9 cellular contexts compared by ENCODE assay signal in the genomic region with DNA sequence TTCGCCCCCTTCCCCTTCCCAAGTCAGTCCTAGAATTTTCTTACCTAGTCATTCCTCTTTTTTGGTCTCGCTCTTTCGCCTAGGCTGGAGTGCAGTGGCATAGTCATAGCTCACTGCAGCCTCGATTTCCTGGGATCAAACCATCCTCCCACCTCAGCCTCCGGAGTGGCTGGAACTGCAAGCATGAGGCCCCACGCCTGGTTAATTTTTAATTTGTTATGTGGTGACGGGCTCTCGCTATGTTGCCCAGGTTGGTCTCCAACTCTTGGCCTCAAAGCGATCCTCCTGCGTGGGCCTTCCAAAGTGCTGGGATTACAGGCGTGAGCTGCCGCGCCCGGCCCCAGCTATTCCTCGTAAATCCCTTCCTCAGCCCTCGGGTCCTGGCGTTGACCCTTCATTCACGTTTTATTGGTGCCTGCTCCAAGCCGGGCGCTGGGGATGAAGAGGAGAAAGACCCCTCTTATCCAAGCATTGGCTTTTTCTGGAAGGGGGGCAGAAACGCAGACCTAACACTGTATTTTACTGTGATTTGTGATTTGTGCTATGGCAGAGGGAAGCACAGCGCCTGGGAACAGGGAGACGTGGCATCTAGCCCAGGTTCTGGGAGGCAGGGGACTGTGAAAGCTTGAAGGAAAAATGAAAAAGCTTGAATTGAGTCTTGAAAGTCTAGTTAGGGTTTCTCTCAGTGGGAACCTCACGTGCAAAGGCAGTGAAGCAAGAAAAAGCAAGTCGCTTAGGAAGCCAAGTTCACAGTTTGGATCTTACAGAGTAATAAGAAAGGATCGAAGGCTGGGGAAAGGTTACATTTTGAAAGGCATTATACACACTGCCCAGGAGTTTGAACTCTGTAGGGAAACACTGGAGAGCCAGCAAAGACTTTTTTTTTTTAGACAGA. TPM values are rescaled to one million over a fixed set of nuclear protein-coding genes. Genes with fewer than 3 reads are reported as not detected.
DNase-seq lines count a peak whose midpoint lies in the region; ATAC-seq, FAIRE-seq and TF ChIP-seq lines count a peak whose summit lies in the region.
"Had no signal": no experiment of that assay in that cellular context is flagged by ENCODE, and none has a peak within 500 bp of the region (broad histone marks: within the 10 kb centered on the region; RNA-seq: fewer than 3 reads in every experiment).

No MANE protein-coding gene starts in this region.

- H3K36me3 ChIP-seq in thymus (ENCODE audit: control insufficient read depth, insufficient read depth): peaks cover 7% of the 10 kb centered on the region

- H3K36me3 Mint-ChIP-seq in activated naive CD4-positive, alpha-beta T cell treated with anti-CD3 and anti-CD28 coated beads, Interleukin-2, amount 50 U/mL, for 72 hours: peaks cover 16 to 18% of the 10 kb centered on the region in 2 donors

- DNase-seq in GM12891 (ENCODE audit: insufficient read length, low spot score) (no peak), kidney glomerular epithelial cell (lab: John Stamatoyannopoulos, UW) (peak; percentile 69), ecto neural progenitor cell (ENCODE audit: low spot score) (no peak), sciatic nerve (ENCODE audit: low spot score) (no peak)
- DNase-seq in activated naive CD4-positive, alpha-beta T cell treated with anti-CD3 and anti-CD28 coated beads, Interleukin-2, amount 50 U/mL, for 72 hours (ENCODE audit: low spot score in 2 of 2): no peak
- no peak for DNase-seq in activated effector memory CD4-positive, alpha-beta T cell treated with anti-CD3 and anti-CD28 coated beads, Interleukin-2, amount 50 U/mL, for 16 hours

- peak; percentile 16 for FAIRE-seq in GM12891 (lab: Jason Lieb, UNC)

- TF ChIP-seq POLR2A in GM12891 (IDR thresholded peaks at IDR 0.05; ENCODE audit: low read depth, low read length): no peak

- peaks cover 7% of the 10 kb centered on the region for H3K4me1 ChIP-seq in thymus (ENCODE audit: control insufficient read depth, insufficient read depth, low read length)

- no peaks in the 10 kb centered on the region for H3K9me3 ChIP-seq in thymus (ENCODE audit: control insufficient read depth)

- ATAC-seq in HG02759 (IDR thresholded peaks at IDR 0.05; ENCODE audit: unreplicated experiment) (peak; percentile 18), sciatic nerve (no peak)
- peak in 1 of 2 donors; percentile 11 for ATAC-seq in activated naive CD4-positive, alpha-beta T cell treated with anti-CD3 and anti-CD28 coated beads, Interleukin-2, amount 50 U/mL, for 72 hours

- intact Hi-C loops in sciatic nerve (cut with DNase I): no loop called here

- no peaks in the 10 kb centered on the region for H3K9me3 Mint-ChIP-seq in activated naive CD4-positive, alpha-beta T cell treated with anti-CD3 and anti-CD28 coated beads, Interleukin-2, amount 50 U/mL, for 72 hours

- H3K27me3 ChIP-seq in thymus (ENCODE audit: control insufficient read depth, insufficient read depth): no peaks in the 10 kb centered on the region

- peak overlapping the region; percentile 84 for H3K4me3 ChIP-seq in thymus (ENCODE audit: low read length)

- WGBS in thymus: 12% methylated on average over 26 of the region's 26 CpGs

- H3K27ac Mint-ChIP-seq in activated naive CD4-positive, alpha-beta T cell treated with anti-CD3 and anti-CD28 coated beads, Interleukin-2, amount 50 U/mL, for 72 hours: peak overlapping the region; percentile 88 to 93

- no peak overlapping the region for H3K27ac ChIP-seq in thymus (ENCODE audit: low read depth)

TF ChIP-seq in GM12891, 5 proteins besides CTCF, POLR2A, EP300 and RAD21:
- TF ChIP-seq PAX5 (IDR thresholded peaks at IDR 0.05; ENCODE audit: insufficient read depth, low read length, severe bottlenecking) (no peak), POLR2AphosphoS5 (IDR thresholded peaks at IDR 0.05; ENCODE audit: low read depth, low read length) (no peak), SPI1 (IDR thresholded peaks at IDR 0.05; ENCODE audit: low read depth, low read length) (no peak), TAF1 (IDR thresholded peaks at IDR 0.05; ENCODE audit: low read depth, low read length) (no peak), POU2F2 (IDR thresholded peaks at IDR 0.05; ENCODE audit: low read depth, low read length) (no peak)

RNA-seq across cellular contexts. Expression of a gene that starts 0.5 kb away (rescaled TPM):
- 55.0 TPM for polyA plus RNA-seq in GM12891 (2012; ENCODE audit: low read depth, missing spikeins)
- 10 to 100 TPM; 49.9 to 50.3 TPM for total RNA-seq in activated naive CD4-positive, alpha-beta T cell treated with anti-CD3 and anti-CD28 coated beads, Interleukin-2, amount 50 U/mL, for 72 hours
- polyA plus RNA-seq in thymus: 103 TPM
- 44.3 TPM for total RNA-seq in sciatic nerve

RNA-seq across cellular contexts. Expression of a gene that starts 1.1 kb away (rescaled TPM):
- 13.8 TPM for polyA plus RNA-seq in GM12891 (2012; ENCODE audit: low read depth, missing spikeins)
- total RNA-seq in activated naive CD4-positive, alpha-beta T cell treated with anti-CD3 and anti-CD28 coated beads, Interleukin-2, amount 50 U/mL, for 72 hours: 10 to 100 TPM; 44.7 to 53.5 TPM
- polyA plus RNA-seq in thymus: 32.0 TPM
- 89.7 TPM for total RNA-seq in sciatic nerve

RNA-seq across cellular contexts. Expression of a gene that starts 17.6 kb away (rescaled TPM):
- polyA plus RNA-seq in GM12891 (2012; ENCODE audit: low read depth, missing spikeins): not detected
- total RNA-seq in activated naive CD4-positive, alpha-beta T cell treated with anti-CD3 and anti-CD28 coated beads, Interleukin-2, amount 50 U/mL, for 72 hours: not detected
- polyA plus RNA-seq in thymus: 0.11 TPM
- total RNA-seq in sciatic nerve: not detected
- total RNA-seq: activated CD8-positive, alpha-beta memory T cell treated with anti-CD3 and anti-CD28 coated beads for 36 hours had no signal

RNA-seq across cellular contexts. Expression of a gene that starts 19.1 kb away (rescaled TPM):
- polyA plus RNA-seq in GM12891 (2012; ENCODE audit: low read depth, missing spikeins): 5.1 TPM
- total RNA-seq in activated naive CD4-positive, alpha-beta T cell treated with anti-CD3 and anti-CD28 coated beads, Interleukin-2, amount 50 U/mL, for 72 hours: 10 to 100 TPM; 17.3 to 26.1 TPM
- polyA plus RNA-seq in thymus: 34.2 TPM
- total RNA-seq in sciatic nerve: 17.4 TPM

RNA-seq across cellular contexts. Expression of a gene that starts 26.4 kb away (rescaled TPM):
- 141 TPM for polyA plus RNA-seq in GM12891 (2012; ENCODE audit: low read depth, missing spikeins)
- 10 to 100 TPM; 70.0 to 74.8 TPM for total RNA-seq in activated naive CD4-positive, alpha-beta T cell treated with anti-CD3 and anti-CD28 coated beads, Interleukin-2, amount 50 U/mL, for 72 hours
- 148 TPM for polyA plus RNA-seq in thymus
- total RNA-seq in sciatic nerve: 231 TPM
